Comparison of ENCODE assay signal across 10 cellular contexts in genomic region chr9:77820293-77820954, GRCh38.
DNase-seq lines count a peak whose midpoint lies in the region; ATAC-seq, FAIRE-seq and TF ChIP-seq lines count a peak whose summit lies in the region.
"Had no signal": no experiment of that assay in that cellular context is flagged by ENCODE, and none has a peak within 500 bp of the region (broad histone marks: within the 10 kb centered on the region; RNA-seq: fewer than 3 reads in every experiment).

No MANE protein-coding gene starts in this region.

- ATAC-seq in effector memory CD8-positive, alpha-beta T cell (replicated peaks): no peak
- ATAC-seq: body of pancreas had no signal

- peaks cover 0 to 4% of the 10 kb centered on the region in 2 donors for H3K4me1 Mint-ChIP-seq in effector memory CD8-positive, alpha-beta T cell (ENCODE audit: low read depth in 2 of 2)

- no peaks in the 10 kb centered on the region for H4K20me1 ChIP-seq in osteoblast (ENCODE audit: insufficient read depth, low read length)

- no peak overlapping the region for H3K27ac Mint-ChIP-seq in effector memory CD8-positive, alpha-beta T cell

- H3K4me3 ChIP-seq in NB4 (ENCODE audit: low read depth, low read length) (no peak overlapping the region), bronchial epithelial cell (ENCODE audit: low read depth, low read length) (no peak overlapping the region), osteoblast (ENCODE audit: insufficient read depth, low read length) (no peak overlapping the region)
- H3K4me3 ChIP-seq: body of pancreas, right atrium auricular region had no signal

- no peak for TF ChIP-seq CTCF in NB4 (IDR thresholded peaks at IDR 0.05; ENCODE audit: low read depth, low read length)
- no peak for TF ChIP-seq CTCF in bronchial epithelial cell (IDR thresholded peaks at IDR 0.05; ENCODE audit: insufficient read depth, low read length, severe bottlenecking)
- TF ChIP-seq CTCF in osteoblast (IDR thresholded peaks at IDR 0.05; ENCODE audit: extremely low read depth, low read depth, low read length): no peak

- H3K36me3 ChIP-seq in bronchial epithelial cell (ENCODE audit: control insufficient read depth, insufficient read depth, low read length) (peaks cover 2% of the 10 kb centered on the region), osteoblast (ENCODE audit: insufficient read depth, low read length) (no peaks in the 10 kb centered on the region)
- H3K36me3 ChIP-seq: right atrium auricular region had no signal

- H3K4me2 ChIP-seq in osteoblast (ENCODE audit: insufficient read depth, low read length): peak overlapping the region; percentile 43

- DNase-seq in GM04503 (ENCODE audit: low read depth): peak; percentile 47
- DNase-seq in NB4 (ENCODE audit: low read depth): peak; percentile 67
- peak; percentile 64 for DNase-seq in bronchial epithelial cell (ENCODE audit: low read depth)
- DNase-seq in osteoblast (ENCODE audit: insufficient read length, low spot score, missing footprints): peak; percentile 67
- DNase-seq in effector memory CD8-positive, alpha-beta T cell: no peak
- DNase-seq in NCI-H2227 (lab: John Stamatoyannopoulos, UW; ENCODE audit: unreplicated experiment): no peak
- DNase-seq in HK-2 (ENCODE audit: unreplicated experiment): no peak
- DNase-seq: body of pancreas had no signal

- FAIRE-seq in bronchial epithelial cell (lab: Jason Lieb, UNC): no peak
- FAIRE-seq: TTC549 had no signal

- no peaks in the 10 kb centered on the region for H3K9me3 ChIP-seq in osteoblast (ENCODE audit: low read depth, low read length)
- H3K9me3 ChIP-seq: body of pancreas, right atrium auricular region had no signal

- peaks cover 28% of the 10 kb centered on the region for H3K79me2 ChIP-seq in osteoblast (ENCODE audit: insufficient read depth, low read length)

- peak overlapping the region; percentile 80 for H3K27ac ChIP-seq in osteoblast (ENCODE audit: low read depth, low read length)
- H3K27ac ChIP-seq: body of pancreas, right atrium auricular region had no signal

- no peak overlapping the region for H2AFZ ChIP-seq in osteoblast (ENCODE audit: low read length)

- TF ChIP-seq POLR2A in NB4 (IDR thresholded peaks at IDR 0.05; ENCODE audit: extremely low read depth, insufficient read length): no peak

- H3K36me3 Mint-ChIP-seq in effector memory CD8-positive, alpha-beta T cell (ENCODE audit: insufficient read depth): no peaks in the 10 kb centered on the region

- H3K9me3 Mint-ChIP-seq in effector memory CD8-positive, alpha-beta T cell: no peaks in the 10 kb centered on the region

- H3K4me1 ChIP-seq in osteoblast (ENCODE audit: insufficient read depth, low read length): peaks cover 27% of the 10 kb centered on the region
- H3K4me1 ChIP-seq: body of pancreas had no signal

- H3K4me3 Mint-ChIP-seq in effector memory CD8-positive, alpha-beta T cell: no peak overlapping the region

- H3K27me3 Mint-ChIP-seq in effector memory CD8-positive, alpha-beta T cell: no peaks in the 10 kb centered on the region

- H3K27me3 ChIP-seq in bronchial epithelial cell (ENCODE audit: control insufficient read depth, insufficient read depth, low read length): no peaks in the 10 kb centered on the region
- H3K27me3 ChIP-seq in osteoblast (ENCODE audit: insufficient read depth, low read length): no peaks in the 10 kb centered on the region
- H3K27me3 ChIP-seq: body of pancreas, right atrium auricular region had no signal

Comparison
In these comparisons a context has a peak if more than half of its experiments do, and no peak if none do; other contexts are left out.
1. DNase-seq: peak in GM04503 (single experiment), NB4 (single experiment), bronchial epithelial cell (single experiment) and osteoblast (single experiment); none in effector memory CD8-positive, alpha-beta T cell (0 of 3), NCI-H2227 (single experiment) and HK-2 (single experiment).